Comparison of ENCODE assay signal across 8 cellular contexts in genomic region chr11:575324-575995, GRCh38. TPM values are rescaled to one million over a fixed set of nuclear protein-coding genes. Genes with fewer than 3 reads are reported as not detected.
DNase-seq lines count a peak whose midpoint lies in the region; ATAC-seq and TF ChIP-seq lines count a peak whose summit lies in the region.

No MANE protein-coding gene starts in this region.

- WGBS in lung, 2 donors = 1% methylated on average over 61 to 78 of the region's 78 CpGs

- H3K27ac Mint-ChIP-seq in activated naive CD4-positive, alpha-beta T cell treated with anti-CD3 and anti-CD28 coated beads, Interleukin-2, amount 10 ng/mL, durations not matched to agents 7 days and 5 days = peak overlapping the region; percentile 70
- H3K27ac Mint-ChIP-seq in type B pancreatic cell = peak overlapping the region; percentile 96

- CTCF ChIA-PET in activated naive CD4-positive, alpha-beta T cell treated with anti-CD3 and anti-CD28 coated beads, Interleukin-2, amount 10 ng/mL, durations not matched to agents 7 days and 5 days (lab: Charles Lee) = interaction anchor here (0.9 to 1.6 kb wide), 3 partner anchors 9 to 38 kb away, joined by 3 to 5 read pairs (median 4); no protein-coding TSS in a partner anchor

- H3K27me3 Mint-ChIP-seq in activated naive CD4-positive, alpha-beta T cell treated with anti-CD3 and anti-CD28 coated beads, Interleukin-2, amount 10 ng/mL, durations not matched to agents 7 days and 5 days = peaks cover 17% of the 10 kb centered on the region
- peaks cover 13% of the 10 kb centered on the region for H3K27me3 Mint-ChIP-seq in type B pancreatic cell

- peak overlapping the region in 1 of 2 donors; percentile 15 for H3K27ac ChIP-seq in lung (ENCODE audit: low read depth in 1 of 2, low read length in 1 of 2)

- H3K9me3 Mint-ChIP-seq in activated naive CD4-positive, alpha-beta T cell treated with anti-CD3 and anti-CD28 coated beads, Interleukin-2, amount 10 ng/mL, durations not matched to agents 7 days and 5 days = no peaks in the 10 kb centered on the region
- no peaks in the 10 kb centered on the region for H3K9me3 Mint-ChIP-seq in type B pancreatic cell

- H3K9me3 ChIP-seq in lung (ENCODE audit: control insufficient read depth in 2 of 2, insufficient read depth in 1 of 2, low read length in 1 of 2) = no peaks in the 10 kb centered on the region

- ATAC-seq in HG03103 (IDR thresholded peaks at IDR 0.05; ENCODE audit: low read depth, unreplicated experiment) (peak; percentile 45), lung (ENCODE audit: insufficient read depth, low FRiP score) (peak; percentile 2)

- H3K36me3 Mint-ChIP-seq in activated naive CD4-positive, alpha-beta T cell treated with anti-CD3 and anti-CD28 coated beads, Interleukin-2, amount 10 ng/mL, durations not matched to agents 7 days and 5 days = peaks cover 5% of the 10 kb centered on the region
- H3K36me3 Mint-ChIP-seq in type B pancreatic cell = no peaks in the 10 kb centered on the region

- H3K4me1 Mint-ChIP-seq in activated naive CD4-positive, alpha-beta T cell treated with anti-CD3 and anti-CD28 coated beads, Interleukin-2, amount 10 ng/mL, durations not matched to agents 7 days and 5 days = peaks cover 50% of the 10 kb centered on the region
- H3K4me1 Mint-ChIP-seq in type B pancreatic cell (ENCODE audit: unreplicated experiment) = peaks cover 20% of the 10 kb centered on the region

- H3K27me3 ChIP-seq in lung (ENCODE audit: control insufficient read depth, insufficient read depth) = no peaks in the 10 kb centered on the region

- no peak for TF ChIP-seq CTCF in lung (IDR thresholded peaks at IDR 0.05; ENCODE audit: control extremely low read depth, extremely low read depth)
- no peak for TF ChIP-seq CTCF in type B pancreatic cell (conservative IDR thresholded peaks at IDR 0.05)

- H3K36me3 ChIP-seq in lung (ENCODE audit: control insufficient read depth in 2 of 2, insufficient read depth in 2 of 2, low read length in 2 of 2) = peaks cover 0 to 3% of the 10 kb centered on the region in 2 donors

- peak overlapping the region; percentile 51 for H3K4me3 ChIP-seq in lung

- no peak for DNase-seq in activated naive CD4-positive, alpha-beta T cell treated with anti-CD3 and anti-CD28 coated beads, Interleukin-2, amount 10 ng/mL, durations not matched to agents 7 days and 5 days
- DNase-seq in activated naive CD4-positive, alpha-beta T cell treated with anti-CD3 and anti-CD28 coated beads, Interleukin-2, amount 50 U/mL, for 16 hours = no peak
- DNase-seq in NCI-H69 (lab: John Stamatoyannopoulos, UW) = peak; percentile 95
- peak; percentile 81 for DNase-seq in cerebellar cortex (ENCODE audit: low spot score)
- DNase-seq in lung (ENCODE audit: low spot score) = peak; percentile 72
- DNase-seq in type B pancreatic cell (ENCODE audit: extremely low spot score, unreplicated experiment) = peak; percentile 85
- no peak for DNase-seq in islet precursor cell

- peaks cover 12 to 31% of the 10 kb centered on the region in 2 donors for H3K4me1 ChIP-seq in lung (ENCODE audit: control insufficient read depth in 2 of 2, insufficient read depth in 2 of 2, low read length in 2 of 2)

- peak overlapping the region; percentile 89 for H3K4me3 Mint-ChIP-seq in activated naive CD4-positive, alpha-beta T cell treated with anti-CD3 and anti-CD28 coated beads, Interleukin-2, amount 10 ng/mL, durations not matched to agents 7 days and 5 days
- H3K4me3 Mint-ChIP-seq in type B pancreatic cell = peak overlapping the region; percentile 94

RNA-seq across cellular contexts. Expression of gene PHRF1, which starts 0.8 kb away (rescaled TPM):
- total RNA-seq in lung = 10 to 100 TPM; 23.2 to 39.3 TPM
- 10 to 100 TPM; 16.3 to 23.7 TPM for polyA plus RNA-seq in lung
- total RNA-seq in type B pancreatic cell (ENCODE audit: low replicate concordance) = 38.7 and 40.8 TPM in 2 replicates

RNA-seq across cellular contexts. Expression of gene RASSF7, which starts 14.7 kb away (rescaled TPM):
- total RNA-seq in lung = 10 to 100 TPM; 53.5 to 79.4 TPM
- 100 to 1,000 TPM in 1 of 2 donors, 10 to 100 TPM in 1; 47.9 to 153 TPM for polyA plus RNA-seq in lung
- 35.7 and 75.8 TPM in 2 replicates for total RNA-seq in type B pancreatic cell (ENCODE audit: low replicate concordance)

RNA-seq across cellular contexts. Expression of gene LMNTD2, which starts 14.9 kb away (rescaled TPM):
- total RNA-seq in lung = 1 to 10 TPM; 3.0 to 9.7 TPM
- polyA plus RNA-seq in lung = 1 to 10 TPM; 2.3 to 4.6 TPM
- total RNA-seq in type B pancreatic cell (ENCODE audit: low replicate concordance) = 6.7 and 7.2 TPM in 2 replicates

RNA-seq across cellular contexts. Expression of gene LRRC56, which starts 38.1 kb away (rescaled TPM):
- 10 to 100 TPM in 1 of 2 donors, 1 to 10 TPM in 1; 3.4 to 11.7 TPM for total RNA-seq in lung
- polyA plus RNA-seq in lung = 1 to 10 TPM; 3.8 to 5.7 TPM
- total RNA-seq in type B pancreatic cell (ENCODE audit: low replicate concordance) = 1.7 and 1.8 TPM in 2 replicates

RNA-seq across cellular contexts. Expression of gene HRAS, which starts 40.1 kb away (rescaled TPM):
- total RNA-seq in lung (10 to 100 TPM; 20.5 to 73.5 TPM), type B pancreatic cell (ENCODE audit: low replicate concordance) (54.6 and 63.1 TPM in 2 replicates)
- 100 to 1,000 TPM in 1 of 2 donors, 10 to 100 TPM in 1; 65.8 to 133 TPM for polyA plus RNA-seq in lung

Comparison
In these comparisons a context has a peak if more than half of its experiments do, and no peak if none do; other contexts are left out.
1. DNase-seq: peak in NCI-H69 (single experiment), cerebellar cortex (single experiment), lung (single experiment) and type B pancreatic cell (single experiment); none in activated naive CD4-positive, alpha-beta T cell treated with anti-CD3 and anti-CD28 coated beads, Interleukin-2, amount 10 ng/mL, durations not matched to agents 7 days and 5 days (single experiment), activated naive CD4-positive, alpha-beta T cell treated with anti-CD3 and anti-CD28 coated beads, Interleukin-2, amount 50 U/mL, for 16 hours (single experiment) and islet precursor cell (single experiment).